17 cellular contexts compared by ENCODE assay signal in the genomic region with DNA sequence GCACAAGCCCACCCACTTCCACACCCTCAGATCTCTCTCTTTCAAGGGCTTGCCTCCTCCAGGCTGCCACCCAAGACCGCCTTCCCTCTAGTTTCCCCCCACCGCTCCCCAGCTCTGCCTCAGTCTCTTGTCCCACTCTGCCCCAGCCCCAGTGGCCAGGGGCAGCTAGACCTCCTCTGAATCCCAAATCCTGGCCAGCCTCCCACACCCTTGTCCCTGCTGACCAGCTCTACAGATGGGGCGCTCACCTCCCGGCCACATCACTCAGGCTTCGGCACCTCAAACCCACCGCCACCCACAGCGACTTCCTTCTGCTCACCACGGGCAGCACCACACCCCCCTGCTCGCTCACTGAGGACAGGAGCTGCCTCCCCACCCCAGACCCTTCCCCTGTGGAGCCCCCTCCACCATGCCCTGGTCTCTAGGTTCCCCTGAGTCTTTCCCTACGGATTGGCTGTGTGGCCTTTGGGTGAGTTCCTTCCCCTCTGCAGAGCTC. TPM values are rescaled to one million over a fixed set of nuclear protein-coding genes. Genes with fewer than 3 reads are reported as not detected.
DNase-seq lines count a peak whose midpoint lies in the region; ATAC-seq, FAIRE-seq and TF ChIP-seq lines count a peak whose summit lies in the region.
"Had no signal": no experiment of that assay in that cellular context is flagged by ENCODE, and none has a peak within 500 bp of the region (broad histone marks: within the 10 kb centered on the region; RNA-seq: fewer than 3 reads in every experiment).

No MANE protein-coding gene starts in this region.

- 68% methylated on average over 8 of the region's 10 CpGs for WGBS in right lobe of liver (ENCODE audit: insufficient coverage, low coverage, low lambda C conversion rate, missing lambda C conversion rate)
- whole genome bisulfite sequencing in trophoblast cell (ENCODE audit: extremely low coverage, insufficient coverage, insufficient read length): no CpG with 5 or more reads among the region's 10 CpGs

- no peak for DNase-seq in activated CD4-positive, alpha-beta T cell treated with anti-CD3 and anti-CD28 coated beads, Interleukin-2, amount 10 ng/mL, durations not matched to agents 7 days and 5 days
- DNase-seq in activated CD4-positive, alpha-beta T cell treated with anti-CD3 and anti-CD28 coated beads for 36 hours: no peak
- no peak for DNase-seq in activated CD4-positive, alpha-beta memory T cell treated with anti-CD3 and anti-CD28 coated beads, Interleukin-2, amount 10 ng/mL, durations not matched to agents 7 days and 5 days
- DNase-seq in right lobe of liver (peak in 1 of 3 donors; percentile 62), trophoblast cell (no peak), HTR-8/SVneo (ENCODE audit: insufficient read length, low spot score) (no peak)
- no peak for DNase-seq in stimulated activated naive B cell treated with anti-CD40 and anti-IgM and Interleukin-4, amounts not matched to agents 10 μg/mL and 1 μg/mL and 100 μg/mL, for 72 hours
- DNase-seq in activated naive CD4-positive, alpha-beta T cell (lab: John Stamatoyannopoulos, UW): no peak
- DNase-seq: EL, hippocampal formation, NCI-H2171, tibial artery had no signal

- H2BK12ac ChIP-seq in trophoblast cell (ENCODE audit: low read length): no peak overlapping the region

- H3K4me1 ChIP-seq in right lobe of liver (no peaks in the 10 kb centered on the region), trophoblast cell (ENCODE audit: control insufficient read depth in 1 of 2, insufficient read depth in 2 of 2, low read length in 2 of 2) (no peaks in the 10 kb centered on the region)
- H3K4me1 ChIP-seq: tibial artery had no signal

- H3K9me3 ChIP-seq in right lobe of liver: no peaks in the 10 kb centered on the region
- no peaks in the 10 kb centered on the region for H3K9me3 ChIP-seq in trophoblast cell (ENCODE audit: insufficient read depth, low read depth, low read length)
- H3K9me3 ChIP-seq: tibial artery had no signal

- H3K79me1 ChIP-seq in trophoblast cell (ENCODE audit: low read length): no peaks in the 10 kb centered on the region

- no peak overlapping the region for H4K12ac ChIP-seq in trophoblast cell (ENCODE audit: low read depth, low read length)

- no peak overlapping the region for H2AFZ ChIP-seq in trophoblast cell (ENCODE audit: insufficient read depth, low read length, poor library complexity)

- no peak overlapping the region for H3K23ac ChIP-seq in trophoblast cell (ENCODE audit: low read length)

- H2BK120ac ChIP-seq in trophoblast cell (ENCODE audit: insufficient read depth, low read length, poor library complexity): no peak overlapping the region

- TF ChIP-seq POLR2A in right lobe of liver (IDR thresholded peaks at IDR 0.05): no peak

- H3K27ac ChIP-seq in right lobe of liver (peak overlapping the region; percentile 28 to 43 (median 31)), trophoblast cell (ENCODE audit: low read depth, low read length) (no peak overlapping the region)
- H3K27ac ChIP-seq: 22Rv1, tibial artery had no signal

- no peak overlapping the region for H3K4me3 Mint-ChIP-seq in activated CD4-positive, alpha-beta T cell treated with anti-CD3 and anti-CD28 coated beads, Interleukin-2, amount 10 ng/mL, durations not matched to agents 7 days and 5 days
- H3K4me3 Mint-ChIP-seq in activated CD4-positive, alpha-beta T cell treated with anti-CD3 and anti-CD28 coated beads for 36 hours: no peak overlapping the region
- H3K4me3 Mint-ChIP-seq in activated CD4-positive, alpha-beta memory T cell treated with anti-CD3 and anti-CD28 coated beads, Interleukin-2, amount 10 ng/mL, durations not matched to agents 7 days and 5 days: no peak overlapping the region
- H3K4me3 Mint-ChIP-seq in stimulated activated naive B cell treated with anti-CD40 and anti-IgM and Interleukin-4, amounts not matched to agents 10 μg/mL and 1 μg/mL and 100 μg/mL, for 72 hours: no peak overlapping the region
- H3K4me3 Mint-ChIP-seq: activated naive CD4-positive, alpha-beta T cell treated with anti-CD3 and anti-CD28 coated beads, Interleukin-2, amount 50 U/mL, for 24 hours had no signal

- H2AK5ac ChIP-seq in trophoblast cell (ENCODE audit: low read length): no peak overlapping the region

- H3K18ac ChIP-seq in trophoblast cell (ENCODE audit: low read length): no peak overlapping the region

- H3K9ac ChIP-seq in trophoblast cell (ENCODE audit: low read length): no peak overlapping the region

- H3K9me3 Mint-ChIP-seq in activated CD4-positive, alpha-beta T cell treated with anti-CD3 and anti-CD28 coated beads, Interleukin-2, amount 10 ng/mL, durations not matched to agents 7 days and 5 days: no peaks in the 10 kb centered on the region
- H3K9me3 Mint-ChIP-seq in activated CD4-positive, alpha-beta T cell treated with anti-CD3 and anti-CD28 coated beads for 36 hours (ENCODE audit: low read depth): no peaks in the 10 kb centered on the region
- H3K9me3 Mint-ChIP-seq in activated CD4-positive, alpha-beta memory T cell treated with anti-CD3 and anti-CD28 coated beads, Interleukin-2, amount 10 ng/mL, durations not matched to agents 7 days and 5 days: no peaks in the 10 kb centered on the region
- no peaks in the 10 kb centered on the region for H3K9me3 Mint-ChIP-seq in stimulated activated naive B cell treated with anti-CD40 and anti-IgM and Interleukin-4, amounts not matched to agents 10 μg/mL and 1 μg/mL and 100 μg/mL, for 72 hours
- H3K9me3 Mint-ChIP-seq: activated naive CD4-positive, alpha-beta T cell treated with anti-CD3 and anti-CD28 coated beads, Interleukin-2, amount 50 U/mL, for 24 hours had no signal

- POLR2A ChIA-PET in activated CD4-positive, alpha-beta T cell treated with anti-CD3 and anti-CD28 coated beads, Interleukin-2, amount 10 ng/mL, durations not matched to agents 7 days and 5 days (lab: Charles Lee): no interaction called here
- POLR2A ChIA-PET in activated CD4-positive, alpha-beta T cell treated with anti-CD3 and anti-CD28 coated beads for 36 hours (lab: Charles Lee): no interaction called here
- POLR2A ChIA-PET in activated CD4-positive, alpha-beta memory T cell treated with anti-CD3 and anti-CD28 coated beads, Interleukin-2, amount 10 ng/mL, durations not matched to agents 7 days and 5 days (lab: Charles Lee): interaction anchor here (0.6 to 1.4 kb wide), 4 partner anchors 15 to 37 kb away, joined by 3 to 4 read pairs (median 3); a partner anchor contains a TSS

- no peak overlapping the region for H3K4me2 ChIP-seq in trophoblast cell (ENCODE audit: low read length)

- no peaks in the 10 kb centered on the region for H3K36me3 ChIP-seq in right lobe of liver
- H3K36me3 ChIP-seq in trophoblast cell (ENCODE audit: control insufficient read depth in 1 of 2, insufficient read depth in 2 of 2, low read length in 2 of 2): no peaks in the 10 kb centered on the region
- H3K36me3 ChIP-seq: tibial artery had no signal

- no peak for TF ChIP-seq CTCF in right lobe of liver (IDR thresholded peaks at IDR 0.05)

- ATAC-seq in activated CD4-positive, alpha-beta T cell treated with anti-CD3 and anti-CD28 coated beads for 36 hours: no peak
- ATAC-seq in right lobe of liver: no peak
- no peak for ATAC-seq in stimulated activated naive B cell treated with anti-CD40 and anti-IgM and Interleukin-4, amounts not matched to agents 10 μg/mL and 1 μg/mL and 100 μg/mL, for 72 hours (replicated peaks)

- FAIRE-seq in HTR-8/SVneo (lab: Jason Lieb, UNC): no peak
- FAIRE-seq: H54 had no signal

- no peaks in the 10 kb centered on the region for H3K79me2 ChIP-seq in trophoblast cell (ENCODE audit: control insufficient read depth, insufficient read depth, low read length, poor library complexity)

- H2BK5ac ChIP-seq in trophoblast cell (ENCODE audit: low read depth, low read length, poor library complexity): no peak overlapping the region

- H3K27me3 ChIP-seq in right lobe of liver: no peaks in the 10 kb centered on the region
- H3K27me3 ChIP-seq in trophoblast cell (ENCODE audit: insufficient read depth, low read length): no peaks in the 10 kb centered on the region
- H3K27me3 ChIP-seq: tibial artery had no signal

- no peak overlapping the region for H3K4me3 ChIP-seq in right lobe of liver
- no peak overlapping the region for H3K4me3 ChIP-seq in trophoblast cell (ENCODE audit: low read depth, low read length)
- H3K4me3 ChIP-seq: tibial artery had no signal

- H4K8ac ChIP-seq in trophoblast cell (ENCODE audit: low read depth, low read length): no peak overlapping the region

- no peaks in the 10 kb centered on the region for H3K27me3 Mint-ChIP-seq in activated CD4-positive, alpha-beta T cell treated with anti-CD3 and anti-CD28 coated beads, Interleukin-2, amount 10 ng/mL, durations not matched to agents 7 days and 5 days
- H3K27me3 Mint-ChIP-seq in activated CD4-positive, alpha-beta T cell treated with anti-CD3 and anti-CD28 coated beads for 36 hours: no peaks in the 10 kb centered on the region
- H3K27me3 Mint-ChIP-seq in activated CD4-positive, alpha-beta memory T cell treated with anti-CD3 and anti-CD28 coated beads, Interleukin-2, amount 10 ng/mL, durations not matched to agents 7 days and 5 days: no peaks in the 10 kb centered on the region
- H3K27me3 Mint-ChIP-seq in stimulated activated naive B cell treated with anti-CD40 and anti-IgM and Interleukin-4, amounts not matched to agents 10 μg/mL and 1 μg/mL and 100 μg/mL, for 72 hours: no peaks in the 10 kb centered on the region
- H3K27me3 Mint-ChIP-seq: activated naive CD4-positive, alpha-beta T cell treated with anti-CD3 and anti-CD28 coated beads, Interleukin-2, amount 50 U/mL, for 24 hours had no signal

- no peaks in the 10 kb centered on the region for H3K36me3 Mint-ChIP-seq in activated CD4-positive, alpha-beta T cell treated with anti-CD3 and anti-CD28 coated beads, Interleukin-2, amount 10 ng/mL, durations not matched to agents 7 days and 5 days (ENCODE audit: low read depth)
- no peaks in the 10 kb centered on the region for H3K36me3 Mint-ChIP-seq in activated CD4-positive, alpha-beta T cell treated with anti-CD3 and anti-CD28 coated beads for 36 hours (ENCODE audit: low read depth)
- no peaks in the 10 kb centered on the region for H3K36me3 Mint-ChIP-seq in activated CD4-positive, alpha-beta memory T cell treated with anti-CD3 and anti-CD28 coated beads, Interleukin-2, amount 10 ng/mL, durations not matched to agents 7 days and 5 days (ENCODE audit: low read depth)
- H3K36me3 Mint-ChIP-seq in stimulated activated naive B cell treated with anti-CD40 and anti-IgM and Interleukin-4, amounts not matched to agents 10 μg/mL and 1 μg/mL and 100 μg/mL, for 72 hours: no peaks in the 10 kb centered on the region
- H3K36me3 Mint-ChIP-seq: activated naive CD4-positive, alpha-beta T cell treated with anti-CD3 and anti-CD28 coated beads, Interleukin-2, amount 50 U/mL, for 24 hours had no signal

- CTCF ChIA-PET in activated CD4-positive, alpha-beta T cell treated with anti-CD3 and anti-CD28 coated beads, Interleukin-2, amount 10 ng/mL, durations not matched to agents 7 days and 5 days (lab: Charles Lee): interaction anchor here (0.6 to 6.4 kb wide), 6 partner anchors 11 to 498 kb away, joined by 3 to 29 read pairs (median 4); no protein-coding TSS in a partner anchor
- CTCF ChIA-PET in activated CD4-positive, alpha-beta T cell treated with anti-CD3 and anti-CD28 coated beads for 36 hours (lab: Charles Lee): interaction anchor here (0.9 to 2.4 kb wide), 4 partner anchors 10 to 470 kb away, joined by 3 to 10 read pairs (median 4); no protein-coding TSS in a partner anchor
- CTCF ChIA-PET in activated CD4-positive, alpha-beta memory T cell treated with anti-CD3 and anti-CD28 coated beads, Interleukin-2, amount 10 ng/mL, durations not matched to agents 7 days and 5 days (lab: Charles Lee): interaction anchor here (2.9 kb wide), 1 partner anchor 16 kb away, joined by 16 read pairs; no protein-coding TSS in a partner anchor

- peak overlapping the region; percentile 47 for H3K27ac Mint-ChIP-seq in activated CD4-positive, alpha-beta T cell treated with anti-CD3 and anti-CD28 coated beads, Interleukin-2, amount 10 ng/mL, durations not matched to agents 7 days and 5 days
- H3K27ac Mint-ChIP-seq in activated CD4-positive, alpha-beta T cell treated with anti-CD3 and anti-CD28 coated beads for 36 hours: no peak overlapping the region
- H3K27ac Mint-ChIP-seq in activated CD4-positive, alpha-beta memory T cell treated with anti-CD3 and anti-CD28 coated beads, Interleukin-2, amount 10 ng/mL, durations not matched to agents 7 days and 5 days: peak overlapping the region; percentile 26
- peak overlapping the region; percentile 82 for H3K27ac Mint-ChIP-seq in stimulated activated naive B cell treated with anti-CD40 and anti-IgM and Interleukin-4, amounts not matched to agents 10 μg/mL and 1 μg/mL and 100 μg/mL, for 72 hours
- H3K27ac Mint-ChIP-seq: activated naive CD4-positive, alpha-beta T cell treated with anti-CD3 and anti-CD28 coated beads, Interleukin-2, amount 50 U/mL, for 24 hours had no signal

- no peak overlapping the region for H4K91ac ChIP-seq in trophoblast cell (ENCODE audit: low read depth, low read length)

- peaks cover 38% of the 10 kb centered on the region for H3K4me1 Mint-ChIP-seq in activated CD4-positive, alpha-beta T cell treated with anti-CD3 and anti-CD28 coated beads, Interleukin-2, amount 10 ng/mL, durations not matched to agents 7 days and 5 days
- peaks cover 19% of the 10 kb centered on the region for H3K4me1 Mint-ChIP-seq in activated CD4-positive, alpha-beta T cell treated with anti-CD3 and anti-CD28 coated beads for 36 hours
- H3K4me1 Mint-ChIP-seq in activated CD4-positive, alpha-beta memory T cell treated with anti-CD3 and anti-CD28 coated beads, Interleukin-2, amount 10 ng/mL, durations not matched to agents 7 days and 5 days: peaks cover 34% of the 10 kb centered on the region
- peaks cover 38 to 66% of the 10 kb centered on the region in 2 donors for H3K4me1 Mint-ChIP-seq in stimulated activated naive B cell treated with anti-CD40 and anti-IgM and Interleukin-4, amounts not matched to agents 10 μg/mL and 1 μg/mL and 100 μg/mL, for 72 hours

- H3K4ac ChIP-seq in trophoblast cell (ENCODE audit: low read depth, low read length): no peak overlapping the region

- intact Hi-C loops in activated CD4-positive, alpha-beta T cell treated with anti-CD3 and anti-CD28 coated beads for 36 hours (cut with DNase I, micrococcal nuclease): no loop called here
- intact Hi-C loops in right lobe of liver (cut with DNase I): no loop called here

- H3K14ac ChIP-seq in trophoblast cell (ENCODE audit: low read length): no peak overlapping the region

RNA-seq across cellular contexts. Expression of a gene that starts 11.3 kb away (rescaled TPM):
- total RNA-seq in activated CD4-positive, alpha-beta T cell treated with anti-CD3 and anti-CD28 coated beads, Interleukin-2, amount 10 ng/mL, durations not matched to agents 7 days and 5 days: not detected
- total RNA-seq in activated CD4-positive, alpha-beta T cell treated with anti-CD3 and anti-CD28 coated beads for 36 hours: under 1 TPM; 0.11 to 0.30 TPM
- not detected for total RNA-seq in activated CD4-positive, alpha-beta memory T cell treated with anti-CD3 and anti-CD28 coated beads, Interleukin-2, amount 10 ng/mL, durations not matched to agents 7 days and 5 days
- 10 to 100 TPM in 3 of 6 experiments, 1 to 10 TPM in 3; 7.5 to 29.1 (median 10.1) TPM for total RNA-seq in right lobe of liver
- 0.08 TPM in 2 replicates for polyA plus RNA-seq in trophoblast cell (2013)
- total RNA-seq: activated CD8-positive, alpha-beta memory T cell treated with anti-CD3 and anti-CD28 coated beads for 36 hours; myocyte had no signal

RNA-seq across cellular contexts. Expression of a gene that starts 18.8 kb away (rescaled TPM):
- total RNA-seq in activated CD4-positive, alpha-beta T cell treated with anti-CD3 and anti-CD28 coated beads, Interleukin-2, amount 10 ng/mL, durations not matched to agents 7 days and 5 days: 10 to 100 TPM; 22.4 to 28.1 TPM
- 10 to 100 TPM in 1 of 2 experiments, 1 to 10 TPM in 1; 8.6 to 10.7 TPM for total RNA-seq in activated CD4-positive, alpha-beta T cell treated with anti-CD3 and anti-CD28 coated beads for 36 hours
- 10 to 100 TPM; 23.6 to 24.2 TPM for total RNA-seq in activated CD4-positive, alpha-beta memory T cell treated with anti-CD3 and anti-CD28 coated beads, Interleukin-2, amount 10 ng/mL, durations not matched to agents 7 days and 5 days
- 10 to 100 TPM in 5 of 6 experiments, 1 to 10 TPM in 1; 9.8 to 21.2 (median 13.1) TPM for total RNA-seq in right lobe of liver
- polyA plus RNA-seq in trophoblast cell (2013): 27.5 and 28.6 TPM in 2 replicates

RNA-seq across cellular contexts. Expression of a gene that starts 36.6 kb away (rescaled TPM):
- total RNA-seq in activated CD4-positive, alpha-beta T cell treated with anti-CD3 and anti-CD28 coated beads, Interleukin-2, amount 10 ng/mL, durations not matched to agents 7 days and 5 days: 100 to 1,000 TPM; 153 to 162 TPM
- total RNA-seq in activated CD4-positive, alpha-beta T cell treated with anti-CD3 and anti-CD28 coated beads for 36 hours: 100 to 1,000 TPM; 147 to 167 TPM
- 100 to 1,000 TPM; 111 to 112 TPM for total RNA-seq in activated CD4-positive, alpha-beta memory T cell treated with anti-CD3 and anti-CD28 coated beads, Interleukin-2, amount 10 ng/mL, durations not matched to agents 7 days and 5 days
- 10 to 100 TPM; 52.5 to 98.1 (median 63.3) TPM for total RNA-seq in right lobe of liver
- 124 and 126 TPM in 2 replicates for polyA plus RNA-seq in trophoblast cell (2013)

RNA-seq across cellular contexts. Expression of a gene that starts 37.1 kb away (rescaled TPM):
- total RNA-seq in activated CD4-positive, alpha-beta T cell treated with anti-CD3 and anti-CD28 coated beads, Interleukin-2, amount 10 ng/mL, durations not matched to agents 7 days and 5 days: not detected
- not detected for total RNA-seq in activated CD4-positive, alpha-beta T cell treated with anti-CD3 and anti-CD28 coated beads for 36 hours
- not detected for total RNA-seq in activated CD4-positive, alpha-beta memory T cell treated with anti-CD3 and anti-CD28 coated beads, Interleukin-2, amount 10 ng/mL, durations not matched to agents 7 days and 5 days
- under 1 TPM in 5 of 6 experiments, not detected in 1; 0.04 to 0.24 (median 0.13) TPM for total RNA-seq in right lobe of liver
- 0.01 TPM in 2 replicates for polyA plus RNA-seq in trophoblast cell (2013)
- total RNA-seq: activated CD8-positive, alpha-beta memory T cell treated with anti-CD3 and anti-CD28 coated beads for 36 hours; myocyte had no signal

RNA-seq across cellular contexts. Expression of a gene that starts 59.3 kb away (rescaled TPM):
- under 1 TPM; 0.48 to 0.50 TPM for total RNA-seq in activated CD4-positive, alpha-beta T cell treated with anti-CD3 and anti-CD28 coated beads, Interleukin-2, amount 10 ng/mL, durations not matched to agents 7 days and 5 days
- total RNA-seq in activated CD4-positive, alpha-beta T cell treated with anti-CD3 and anti-CD28 coated beads for 36 hours: under 1 TPM in 1 of 2 experiments, not detected in 1; 0.21 TPM
- under 1 TPM; 0.30 to 0.65 TPM for total RNA-seq in activated CD4-positive, alpha-beta memory T cell treated with anti-CD3 and anti-CD28 coated beads, Interleukin-2, amount 10 ng/mL, durations not matched to agents 7 days and 5 days
- under 1 TPM in 3 of 6 experiments, not detected in 3; 0.15 to 0.49 (median 0.25) TPM for total RNA-seq in right lobe of liver
- 0.15 and 0.40 TPM in 2 replicates for polyA plus RNA-seq in trophoblast cell (2013)

Comparison
In these comparisons a context has a peak if more than half of its experiments do, and no peak if none do; other contexts are left out.
1. RNA of a gene that starts 11.3 kb away (total RNA-seq): 7.5 to 29.1 TPM in right lobe of liver; 0.11 to 0.30 TPM in activated CD4-positive, alpha-beta T cell treated with anti-CD3 and anti-CD28 coated beads for 36 hours, not detected in activated CD4-positive, alpha-beta T cell treated with anti-CD3 and anti-CD28 coated beads, Interleukin-2, amount 10 ng/mL, durations not matched to agents 7 days and 5 days and not detected in activated CD4-positive, alpha-beta memory T cell treated with anti-CD3 and anti-CD28 coated beads, Interleukin-2, amount 10 ng/mL, durations not matched to agents 7 days and 5 days; every median in the first group is over 4 times any median in the second.